In the genomic region with DNA sequence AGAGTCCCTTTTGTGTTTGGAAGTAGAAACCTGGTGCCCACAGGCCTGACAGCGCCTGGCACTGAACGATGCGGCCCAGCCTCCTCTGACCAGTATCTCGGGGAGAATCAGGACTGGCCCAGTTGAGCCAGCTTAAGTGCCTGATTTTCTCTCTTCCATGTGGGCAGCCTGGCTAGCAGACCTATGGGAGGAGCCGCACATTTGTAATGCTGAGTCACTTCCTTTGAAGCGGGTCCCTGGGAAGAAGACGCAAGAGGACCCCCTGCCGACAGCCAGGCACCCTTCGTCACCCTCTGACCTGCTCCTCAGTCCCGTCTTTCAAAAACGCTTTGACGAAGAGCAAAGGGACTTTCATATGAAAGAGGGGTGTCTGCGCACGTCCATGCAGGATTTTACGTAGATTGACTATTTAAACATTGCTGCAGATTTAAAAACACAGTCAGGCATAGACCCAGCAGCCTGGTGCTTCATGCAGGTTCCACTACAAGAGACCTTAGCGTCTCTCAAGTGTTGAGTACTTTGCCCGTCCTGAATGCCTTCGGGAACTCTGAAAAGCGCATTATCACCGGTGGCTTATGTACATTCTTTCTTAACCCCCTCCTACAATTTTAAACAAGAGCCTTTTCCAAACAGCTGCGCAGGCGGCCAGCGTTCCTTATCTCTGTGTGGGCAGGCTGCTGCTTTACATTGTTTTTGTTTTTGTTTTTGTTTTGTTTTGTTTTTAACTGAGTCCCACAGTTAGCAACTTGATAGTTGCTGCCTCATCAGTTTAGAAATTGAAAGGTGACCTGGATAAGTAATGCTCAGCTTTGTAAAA, we compare ENCODE assay signal across 8 cellular contexts. TPM values are rescaled to one million over a fixed set of nuclear protein-coding genes. Genes with fewer than 3 reads are reported as not detected.
DNase-seq lines count a peak whose midpoint lies in the region; TF ChIP-seq lines count a peak whose summit lies in the region.

No MANE protein-coding gene starts in this region.

- H3K4me3 ChIP-seq in GM23248: 0 out of 2 replicates have a peak overlapping the region, but pooled peaks have one; percentile 21
- peak overlapping the region in 2 of 4 donors; percentile 5 to 15 for H3K4me3 ChIP-seq in transverse colon

- peak; percentile 87 for DNase-seq in 8988T
- peak; percentile 91 for DNase-seq in GM23248
- DNase-seq in SW 1271 (lab: John Stamatoyannopoulos, UW): peak; percentile 88 to 93
- DNase-seq in dermis blood vessel endothelial cell: peak; percentile 88
- peak; percentile 65 for DNase-seq in medulla oblongata (ENCODE audit: extremely low spot score)
- no peak for DNase-seq in transverse colon
- DNase-seq in DMS 273 treated with DMSO at 0.1 percent for 48 hours (lab: John Stamatoyannopoulos, UW): no peak
- no peak for DNase-seq in G401 (ENCODE audit: low spot score)

- peak overlapping the region; percentile 72 for H3K4me2 ChIP-seq in GM23248 (ENCODE audit: unreplicated experiment)

- TF ChIP-seq CTCF in transverse colon (IDR thresholded peaks at IDR 0.05): no peak

- H3K4me1 ChIP-seq in GM23248 (ENCODE audit: insufficient read depth) (peaks cover 19% of the 10 kb centered on the region), transverse colon (peaks cover 10 to 44% (median 25%) of the 10 kb centered on the region in 4 donors)

- peaks cover 10% of the 10 kb centered on the region; the same call in 1 of the 2 replicates for H3F3A ChIP-seq in GM23248 (ENCODE audit: insufficient read depth)

- H3K9me2 ChIP-seq in GM23248 (ENCODE audit: insufficient read depth): no peaks in the 10 kb centered on the region

- H3K79me2 ChIP-seq in GM23248 (ENCODE audit: insufficient read depth): peaks cover 99% of the 10 kb centered on the region

- peaks cover 3% of the 10 kb centered on the region; the same call in 1 of the 2 replicates for H4K20me1 ChIP-seq in GM23248 (ENCODE audit: insufficient read depth)

- H3K27ac ChIP-seq in GM23248 (peak overlapping the region; percentile 83), transverse colon (peak overlapping the region; percentile 65 to 77 (median 69))

- peak overlapping the region; percentile 66 for H3K9ac ChIP-seq in GM23248

- no peak for TF ChIP-seq POLR2A in transverse colon (IDR thresholded peaks at IDR 0.05)

- TF ChIP-seq EP300 in transverse colon (IDR thresholded peaks at IDR 0.05; ENCODE audit: low read depth): no peak

- H3K27me3 ChIP-seq in GM23248 (replicated peaks; ENCODE audit: insufficient read depth): no peaks in the 10 kb centered on the region
- no peaks in the 10 kb centered on the region for H3K27me3 ChIP-seq in transverse colon

- in situ Hi-C loops in GM23248 (cut with MboI): no loop called here
- in situ Hi-C loops in transverse colon (cut with MboI; ENCODE audit: low pct_ligation_motif_present in 1 of 4, low pct_unique_long_range_greater_than_20kb in 1 of 4, low sequenced_read_pairs in 3 of 4): no loop called here
- in situ Hi-C loops in G401 (cut with HindIII; ENCODE audit: low sequenced_read_pairs): no loop called here

- 36 to 40% methylated on average over 23 of the region's 23 CpGs for WGBS in GM23248 (ENCODE audit: low coverage in 1 of 2, low lambda C conversion rate in 2 of 2, missing lambda C conversion rate in 2 of 2), 2 experiments
- WGBS in transverse colon (ENCODE audit: low coverage in 1 of 2), 2 donors: 62 to 81% methylated on average over 9 to 23 of the region's 23 CpGs

- H3K9me3 ChIP-seq in GM23248 (ENCODE audit: low read depth): no peaks in the 10 kb centered on the region
- no peaks in the 10 kb centered on the region for H3K9me3 ChIP-seq in transverse colon

- no peak overlapping the region for H2AFZ ChIP-seq in GM23248

- intact Hi-C loops in transverse colon (cut with DNase I; ENCODE audit: low total_unique reads): no loop called here

- no peaks in the 10 kb centered on the region for H3K36me3 ChIP-seq in GM23248 (ENCODE audit: low read depth)
- H3K36me3 ChIP-seq in transverse colon: peaks cover 0 to 3% (median 0%) of the 10 kb centered on the region in 4 donors

RNA-seq across cellular contexts. Expression of gene AP5Z1, which starts 36.5 kb away (rescaled TPM):
- 44.5 and 48.7 TPM in 2 replicates for total RNA-seq in GM23248 (2014; rRNA removed; shearing (Covaris generic))
- 31.1 and 31.2 TPM in 2 replicates for polyA plus RNA-seq in GM23248 (2016; fragmentation: Nextera tagmentation; extraction: Ambion mirVana)
- total RNA-seq in dermis blood vessel endothelial cell (28.3 and 32.3 TPM in 2 replicates), transverse colon (100 to 1,000 TPM in 1 of 4 donors, 10 to 100 TPM in 3; 36.6 to 111 (median 44.5) TPM)
- 53.5 and 56.9 TPM in 2 replicates for total RNA-seq in G401 (2014; rRNA removed; shearing (Covaris generic))

RNA-seq across cellular contexts. Expression of gene FOXK1, which starts 56.8 kb away (rescaled TPM):
- 16.4 and 21.4 TPM in 2 replicates for total RNA-seq in GM23248 (2014; rRNA removed; shearing (Covaris generic))
- 7.4 and 8.5 TPM in 2 replicates for polyA plus RNA-seq in GM23248 (2016; fragmentation: Nextera tagmentation; extraction: Ambion mirVana)
- 25.9 and 37.7 TPM in 2 replicates for total RNA-seq in dermis blood vessel endothelial cell
- 10 to 100 TPM; 28.0 to 59.9 (median 34.2) TPM for total RNA-seq in transverse colon
- total RNA-seq in G401 (2014; rRNA removed; shearing (Covaris generic)): 13.4 and 20.8 TPM in 2 replicates

Comparison
In these comparisons a context has a peak if more than half of its experiments do, and no peak if none do; other contexts are left out.
1. DNase-seq: peak in 8988T (single experiment), GM23248 (single experiment), SW 1271 (2 of 2), dermis blood vessel endothelial cell (single experiment) and medulla oblongata (single experiment); none in transverse colon (single experiment), DMS 273 treated with DMSO at 0.1 percent for 48 hours (single experiment) and G401 (single experiment).